In genomic region chr14:75911883-75912282, GRCh38 we compare ENCODE assay signal across 13 cellular contexts.
A peak's percentile ranks its signal among the peaks of the same experiment; 100 is the strongest.
DNase-seq lines count a peak whose midpoint lies in the region; FAIRE-seq and TF ChIP-seq lines count a peak whose summit lies in the region.
"Had no signal": no experiment of that assay in that cellular context is flagged by ENCODE, and none has a peak within 500 bp of the region (broad histone marks: within the 10 kb centered on the region; RNA-seq: fewer than 3 reads in every experiment).

No MANE protein-coding gene starts in this region.

- no peak overlapping the region for H2BK120ac ChIP-seq in trophoblast cell (ENCODE audit: insufficient read depth, low read length, poor library complexity)

- H4K91ac ChIP-seq in trophoblast cell (ENCODE audit: low read depth, low read length): no peak overlapping the region

- peak overlapping the region; percentile 57 for H3K9ac ChIP-seq in trophoblast cell (ENCODE audit: low read length)

- no peak overlapping the region for H4K8ac ChIP-seq in trophoblast cell (ENCODE audit: low read depth, low read length)

- H3K4me1 ChIP-seq in trophoblast cell (ENCODE audit: control insufficient read depth in 1 of 2, insufficient read depth in 2 of 2, low read length in 2 of 2): peaks cover 2 to 5% of the 10 kb centered on the region in 2 experiments

- no peak overlapping the region for H2AFZ ChIP-seq in trophoblast cell (ENCODE audit: insufficient read depth, low read length, poor library complexity)

- FAIRE-seq in GM19239 (lab: Jason Lieb, UNC): no peak

- TF ChIP-seq EP300 in Ishikawa (IDR thresholded peaks at IDR 0.05; ENCODE audit: borderline replicate concordance): no peak

- no peaks in the 10 kb centered on the region for H3K9me3 ChIP-seq in trophoblast cell (ENCODE audit: insufficient read depth, low read depth, low read length)
- H3K9me3 ChIP-seq: heart left ventricle had no signal

- no peak overlapping the region for H3K14ac ChIP-seq in trophoblast cell (ENCODE audit: low read length)

- H3K27me3 ChIP-seq in trophoblast cell (ENCODE audit: insufficient read depth, low read length): no peaks in the 10 kb centered on the region
- H3K27me3 ChIP-seq: heart left ventricle had no signal

- DNase-seq in caudate nucleus (lab: John Stamatoyannopoulos, UW): peak in 33 of 61 donors; percentile 7 to 71 (median 33)
- DNase-seq in iPS-NIHi7 (ENCODE audit: extremely low spot score): peak; percentile 76
- DNase-seq in trophoblast cell: no peak
- no peak for DNase-seq in activated T-cell treated with anti-CD3 and anti-CD28 coated beads, Interleukin-2, amount 50 U/mL, for 1 hour
- DNase-seq in NCI-H1092 (lab: John Stamatoyannopoulos, UW): no peak
- DNase-seq in GM19239 (ENCODE audit: insufficient read length, low spot score): no peak
- DNase-seq in NCI-H1930 (lab: John Stamatoyannopoulos, UW): no peak
- DNase-seq: activated CD4-positive, CD25-positive, alpha-beta regulatory T cell; DMS153; heart left ventricle; mammary epithelial cell; NCI-H2171 treated with DMSO at 0.1 percent for 48 hours had no signal

- no peak overlapping the region for H2BK5ac ChIP-seq in trophoblast cell (ENCODE audit: low read depth, low read length, poor library complexity)

- no peak overlapping the region for H3K18ac ChIP-seq in trophoblast cell (ENCODE audit: low read length)

- H3K4ac ChIP-seq in trophoblast cell (ENCODE audit: low read depth, low read length): no peak overlapping the region

- H3K4me3 ChIP-seq in trophoblast cell (ENCODE audit: low read depth, low read length): no peak overlapping the region
- H3K4me3 ChIP-seq: heart left ventricle had no signal

- H3K27ac ChIP-seq in caudate nucleus (ENCODE audit: low read depth, low read length) (peak overlapping the region; percentile 32), trophoblast cell (ENCODE audit: low read depth, low read length) (no peak overlapping the region)
- H3K27ac ChIP-seq: heart left ventricle had no signal

- H2AK5ac ChIP-seq in trophoblast cell (ENCODE audit: low read length): no peak overlapping the region

- no peak overlapping the region for H3K4me2 ChIP-seq in trophoblast cell (ENCODE audit: low read length)

- no peaks in the 10 kb centered on the region for H3K79me2 ChIP-seq in trophoblast cell (ENCODE audit: control insufficient read depth, insufficient read depth, low read length, poor library complexity)

- H3K79me1 ChIP-seq in trophoblast cell (ENCODE audit: low read length): no peaks in the 10 kb centered on the region

- TF ChIP-seq RAD21 in Ishikawa (IDR thresholded peaks at IDR 0.05; ENCODE audit: low read depth): no peak

- H2BK12ac ChIP-seq in trophoblast cell (ENCODE audit: low read length): no peak overlapping the region

- no peak overlapping the region for H3K23ac ChIP-seq in trophoblast cell (ENCODE audit: low read length)

- peaks cover 0 to 4% of the 10 kb centered on the region in 2 experiments for H3K36me3 ChIP-seq in trophoblast cell (ENCODE audit: control insufficient read depth in 1 of 2, insufficient read depth in 2 of 2, low read length in 2 of 2)

- H4K12ac ChIP-seq in trophoblast cell (ENCODE audit: low read depth, low read length): no peak overlapping the region

- no CpG with 5 or more reads among the region's 7 CpGs for whole genome bisulfite sequencing in trophoblast cell (ENCODE audit: extremely low coverage, insufficient coverage, insufficient read length)

TF ChIP-seq in Ishikawa, 13 proteins besides CTCF, POLR2A, EP300 and RAD21:
- TF ChIP-seq CREB1 (IDR thresholded peaks at IDR 0.05; ENCODE audit: low read depth) (0 out of 2 replicates have a peak, but pooled peaks have one; percentile 13), TCF12 (IDR thresholded peaks at IDR 0.05; ENCODE audit: low read depth) (no peak), TAF1 (IDR thresholded peaks at IDR 0.05; ENCODE audit: low read depth) (no peak), FOXM1 (IDR thresholded peaks at IDR 0.05; ENCODE audit: borderline replicate concordance, low read depth) (no peak)
- TF ChIP-seq, protein P1, sequence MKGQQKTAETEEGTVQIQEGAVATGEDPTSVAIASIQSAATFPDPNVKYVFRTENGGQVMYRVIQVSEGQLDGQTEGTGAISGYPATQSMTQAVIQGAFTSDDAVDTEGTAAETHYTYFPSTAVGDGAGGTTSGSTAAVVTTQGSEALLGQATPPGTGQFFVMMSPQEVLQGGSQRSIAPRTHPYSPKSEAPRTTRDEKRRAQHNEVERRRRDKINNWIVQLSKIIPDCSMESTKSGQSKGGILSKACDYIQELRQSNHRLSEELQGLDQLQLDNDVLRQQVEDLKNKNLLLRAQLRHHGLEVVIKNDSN (IDR thresholded peaks at IDR 0.05): no peak

Comparison
In these comparisons a context has a peak if more than half of its experiments do, and no peak if none do; other contexts are left out.
1. DNase-seq: peak in caudate nucleus (33 of 61) and iPS-NIHi7 (single experiment); none in trophoblast cell (0 of 2), activated T-cell treated with anti-CD3 and anti-CD28 coated beads, Interleukin-2, amount 50 U/mL, for 1 hour (single experiment), NCI-H1092 (single experiment), GM19239 (single experiment) and NCI-H1930 (0 of 2).